23 cellular contexts compared by ENCODE assay signal in the genomic region with DNA sequence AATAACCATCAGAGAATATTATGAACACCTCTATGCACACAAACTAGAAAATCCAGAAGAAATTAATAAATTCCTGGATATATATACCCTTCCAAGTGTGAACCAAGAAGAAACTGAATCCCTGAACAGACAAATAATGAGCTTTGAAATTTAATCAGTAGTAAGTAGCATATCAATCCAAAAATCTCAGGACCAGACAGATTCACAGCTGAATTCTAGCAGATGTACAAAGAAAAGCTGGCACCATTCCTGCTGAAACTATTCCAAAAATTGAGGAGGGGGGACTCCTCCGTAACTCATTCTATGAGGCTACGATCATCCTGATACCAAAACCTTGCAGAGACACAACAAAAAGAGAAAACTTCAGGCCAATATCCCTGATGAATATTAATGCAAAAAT.
"Had no signal": no experiment of that assay in that cellular context is flagged by ENCODE, and none has a peak within 500 bp of the region (broad histone marks: within the 10 kb centered on the region; RNA-seq: fewer than 3 reads in every experiment).

No MANE protein-coding gene starts in this region.

- DNase-seq: colonic mucosa; cortex of kidney; effector CD8-positive, alpha-beta T cell; effector memory CD8-positive, alpha-beta T cell; endodermal cell; erythroblast; esophagus squamous epithelium; foreskin fibroblast; foreskin melanocyte; gastrocnemius medialis; glutamatergic neuron; head of caudate nucleus; heart right ventricle; hippocampal formation; left cardiac atrium; left lung; left ventricle myocardium superior; lower lobe of right lung; mesenchymal stem cell; mucosa of descending colon; naive B cell had no signal

- H3K9me3 ChIP-seq: colonic mucosa, esophagus squamous epithelium, gastrocnemius medialis, heart right ventricle, left lung, lower lobe of right lung, mucosa of descending colon had no signal

- H3K4me1 ChIP-seq: colonic mucosa, esophagus squamous epithelium, gastrocnemius medialis, heart right ventricle, left lung, lower lobe of right lung had no signal

- ATAC-seq: effector memory CD8-positive, alpha-beta T cell; esophagus mucosa; gastrocnemius medialis; heart right ventricle; left cardiac atrium; left lung; left ventricle myocardium superior; lower lobe of right lung; mucosa of descending colon had no signal

- H3K27me3 ChIP-seq: colonic mucosa, esophagus squamous epithelium, gastrocnemius medialis, heart right ventricle, left lung had no signal

- H3K36me3 ChIP-seq: colonic mucosa, esophagus squamous epithelium, gastrocnemius medialis, heart right ventricle, left lung, lower lobe of right lung had no signal

- H3K27ac ChIP-seq: colonic mucosa, epithelial cell of prostate, esophagus squamous epithelium, gastrocnemius medialis, heart right ventricle, left lung, lower lobe of right lung had no signal

- H3K4me3 ChIP-seq: colonic mucosa, esophagus squamous epithelium, gastrocnemius medialis, heart right ventricle, left lung, lower lobe of right lung, mucosa of descending colon had no signal
